ENCODE assay signal across 5 cellular contexts in genomic region chr1:43139295-43139694, GRCh38. TPM values are rescaled to one million over a fixed set of nuclear protein-coding genes. Genes with fewer than 3 reads are reported as not detected.
"Had no signal": no experiment of that assay in that cellular context is flagged by ENCODE, and none has a peak within 500 bp of the region (broad histone marks: within the 10 kb centered on the region; RNA-seq: fewer than 3 reads in every experiment).

No MANE protein-coding gene starts in this region.

RNA-seq across cellular contexts. Expression of gene CFAP57, which starts 32.8 kb away (rescaled TPM):
- total RNA-seq: activated naive CD8-positive, alpha-beta T cell treated with anti-CD3 and anti-CD28 coated beads, Interleukin-2, amount 10 ng/mL, durations not matched to agents 7 days and 5 days; activated T-helper 1 cell treated with anti-CD3 and anti-CD28 coated beads, Interleukin-12 subunit alpha, Interleukin-12 subunit beta, Interleukin-2, Interleukin-4 antibody, amounts not matched to agents 30 ng/mL and 10 ng/mL and 1 ng/mL, durations not matched to agents 14 hours and 24 hours and 36 hours; ascending aorta; bronchial epithelial cell; cardiac muscle cell had no signal
